Comparison of ENCODE assay signal across 12 cellular contexts in genomic region chr10:112959207-112959838, GRCh38. TPM values are rescaled to one million over a fixed set of nuclear protein-coding genes. Genes with fewer than 3 reads are reported as not detected.
A peak's percentile ranks its signal among the peaks of the same experiment; 100 is the strongest.
DNase-seq lines count a peak whose midpoint lies in the region; ATAC-seq and TF ChIP-seq lines count a peak whose summit lies in the region.
"Had no signal": no experiment of that assay in that cellular context is flagged by ENCODE, and none has a peak within 500 bp of the region (broad histone marks: within the 10 kb centered on the region; RNA-seq: fewer than 3 reads in every experiment).

No MANE protein-coding gene starts in this region.

- peak overlapping the region; percentile 93 for H3K27ac Mint-ChIP-seq in GM23338
- H3K27ac Mint-ChIP-seq in naive thymus-derived CD4-positive, alpha-beta T cell = no peak overlapping the region
- H3K27ac Mint-ChIP-seq: memory B cell had no signal

- H3K4me3 ChIP-seq in GM23338 (peak overlapping the region; percentile 83), SJCRH30 (no peak overlapping the region), BE2C (ENCODE audit: low read depth, low read length) (no peak overlapping the region)
- H3K4me3 ChIP-seq in naive thymus-derived CD4-positive, alpha-beta T cell (ENCODE audit: low read length) = no peak overlapping the region

- H3K27ac ChIP-seq in GM23338 (ENCODE audit: low read depth) = peak overlapping the region; percentile 98
- H3K27ac ChIP-seq in SJCRH30 = peak overlapping the region; percentile 32
- no peak overlapping the region for H3K27ac ChIP-seq in naive thymus-derived CD4-positive, alpha-beta T cell (ENCODE audit: low read depth, low read length)

- H3K36me3 ChIP-seq in GM23338 (ENCODE audit: insufficient read depth) (peaks cover 4% of the 10 kb centered on the region; the same call in 1 of the 2 replicates), SJCRH30 (peaks cover 8% of the 10 kb centered on the region), BE2C (peaks cover 4% of the 10 kb centered on the region)
- H3K36me3 ChIP-seq in naive thymus-derived CD4-positive, alpha-beta T cell (ENCODE audit: control insufficient read depth in 2 of 3, insufficient read depth in 3 of 3, low read length in 3 of 3) = no peaks in the 10 kb centered on the region

- H2AFZ ChIP-seq in GM23338 = no peak overlapping the region

- H3K27me3 Mint-ChIP-seq in GM23338 (ENCODE audit: insufficient read depth, low read depth, poor library complexity) = peaks cover 14% of the 10 kb centered on the region
- H3K27me3 Mint-ChIP-seq in naive thymus-derived CD4-positive, alpha-beta T cell = peaks cover 21 to 78% (median 39%) of the 10 kb centered on the region in 5 donors

- peaks cover 46% of the 10 kb centered on the region for H3K36me3 Mint-ChIP-seq in GM23338 (ENCODE audit: low read depth)
- H3K36me3 Mint-ChIP-seq in naive thymus-derived CD4-positive, alpha-beta T cell = peaks cover 0 to 5% (median 0%) of the 10 kb centered on the region in 5 donors

- no peaks in the 10 kb centered on the region for H3K9me3 Mint-ChIP-seq in GM23338
- peaks cover 0 to 4% (median 0%) of the 10 kb centered on the region in 11 donors for H3K9me3 Mint-ChIP-seq in naive thymus-derived CD4-positive, alpha-beta T cell

- H3K4me3 Mint-ChIP-seq in GM23338 = peak overlapping the region; percentile 99
- H3K4me3 Mint-ChIP-seq in naive thymus-derived CD4-positive, alpha-beta T cell = no peak overlapping the region
- H3K4me3 Mint-ChIP-seq: memory B cell had no signal

- H3F3A ChIP-seq in GM23338 (replicated peaks; ENCODE audit: low read depth) = peaks cover 13% of the 10 kb centered on the region; the same call in 1 of the 2 replicates

- H3K27me3 ChIP-seq in GM23338 (ENCODE audit: insufficient read depth) (no peaks in the 10 kb centered on the region), SJCRH30 (no peaks in the 10 kb centered on the region), BE2C (no peaks in the 10 kb centered on the region)
- no peaks in the 10 kb centered on the region for H3K27me3 ChIP-seq in naive thymus-derived CD4-positive, alpha-beta T cell (ENCODE audit: control insufficient read depth in 2 of 2, insufficient read depth in 2 of 2, low read length in 2 of 2)

- H3K4me1 Mint-ChIP-seq in GM23338 = peaks cover 85% of the 10 kb centered on the region
- peaks cover 0 to 19% (median 13%) of the 10 kb centered on the region in 7 donors for H3K4me1 Mint-ChIP-seq in naive thymus-derived CD4-positive, alpha-beta T cell

- H3K9me2 ChIP-seq in GM23338 (ENCODE audit: insufficient read depth) = no peaks in the 10 kb centered on the region

- CTCF ChIA-PET in naive thymus-derived CD4-positive, alpha-beta T cell (lab: Charles Lee) = no interaction called here

- DNase-seq in GM23338 (ENCODE audit: low spot score) (no peak), SJCRH30 (peak in 1 of 2 experiments; percentile 59), fibroblast of peridontal ligament (ENCODE audit: extremely low read depth) (peak; percentile 70), renal cortical epithelial cell (ENCODE audit: low read depth) (peak; percentile 82), NCI-H2171 treated with DMSO at 0.1 percent for 48 hours (lab: John Stamatoyannopoulos, UW) (no peak), hepatic stellate cell (ENCODE audit: low spot score) (no peak), BE2C (no peak)
- no peak for DNase-seq in naive thymus-derived CD4-positive, alpha-beta T cell
- DNase-seq: Kasumi-1, NCI-H446 treated with DMSO at 0.1 percent for 48 hours had no signal

- H3K4me1 ChIP-seq in GM23338 (ENCODE audit: insufficient read depth) (peaks cover 82% of the 10 kb centered on the region), SJCRH30 (peaks cover 79% of the 10 kb centered on the region), BE2C (peaks cover 24% of the 10 kb centered on the region)
- no peaks in the 10 kb centered on the region for H3K4me1 ChIP-seq in naive thymus-derived CD4-positive, alpha-beta T cell (ENCODE audit: control insufficient read depth in 2 of 2, insufficient read depth in 2 of 2, low read length in 2 of 2)

- H3K9me3 ChIP-seq in SJCRH30 (replicated peaks) = no peaks in the 10 kb centered on the region
- H3K9me3 ChIP-seq in naive thymus-derived CD4-positive, alpha-beta T cell (ENCODE audit: control insufficient read depth in 2 of 3, low read length in 3 of 3) = no peaks in the 10 kb centered on the region
- H3K9me3 ChIP-seq in BE2C = no peaks in the 10 kb centered on the region

- ATAC-seq in GM23338 = no peak
- ATAC-seq in naive thymus-derived CD4-positive, alpha-beta T cell = no peak
- ATAC-seq: esophagus mucosa had no signal

- peaks cover 14% of the 10 kb centered on the region; the same call in 1 of the 2 replicates for H4K20me1 ChIP-seq in GM23338 (replicated peaks; ENCODE audit: insufficient read depth)

- peaks cover 89% of the 10 kb centered on the region for H3K79me2 ChIP-seq in GM23338 (replicated peaks; ENCODE audit: insufficient read depth)

- POLR2A ChIA-PET in naive thymus-derived CD4-positive, alpha-beta T cell (lab: Charles Lee) = no interaction called here

- peak overlapping the region; percentile 95 for H3K4me2 ChIP-seq in GM23338

- intact Hi-C loops in naive thymus-derived CD4-positive, alpha-beta T cell (cut with micrococcal nuclease) = loop anchor here in 1 of 2 donors (10.0 kb wide), 2 partner anchors 425 to 575 kb away; no protein-coding TSS in a partner anchor

- TF ChIP-seq CTCF in GM23338 (conservative IDR thresholded peaks at IDR 0.05; ENCODE audit: low read depth in 2 of 2) (no peak), BE2C (IDR thresholded peaks at IDR 0.05; ENCODE audit: low read depth, low read length) (no peak)

TF ChIP-seq in GM23338, 12 proteins besides CTCF, POLR2A, EP300 and RAD21 (continues in another document):
- TF ChIP-seq STAT1 (IDR thresholded peaks at IDR 0.05; ENCODE audit: unreplicated experiment) (no peak), ZNF462 (CRISPR knock-in tag; IDR thresholded peaks at IDR 0.05) (no peak)

RNA-seq across cellular contexts. Expression of gene TCF7L2, which starts 9.3 kb away (rescaled TPM):
- 27.0 and 32.2 TPM in 2 replicates for total RNA-seq in GM23338 (2014; rRNA removed; shearing (Covaris generic))
- polyA plus RNA-seq in GM23338 (2016; fragmentation: Nextera tagmentation; extraction: Ambion mirVana) = 80.8 and 89.7 TPM in 2 replicates
- total RNA-seq in SJCRH30 (2014; rRNA removed; shearing (Covaris generic)) = 19.4 and 22.1 TPM in 2 replicates
- 1.6 and 5.2 TPM in 2 replicates for total RNA-seq in renal cortical epithelial cell
- total RNA-seq in naive thymus-derived CD4-positive, alpha-beta T cell = 10 to 100 TPM in 1 of 5 experiments, 1 to 10 TPM in 3, under 1 TPM in 1; 0.39 to 31.4 (median 3.5) TPM
- 1 to 10 TPM; 1.7 to 3.1 TPM for polyA plus RNA-seq in naive thymus-derived CD4-positive, alpha-beta T cell
- polyA plus RNA-seq in BE2C (2012; ENCODE audit: insufficient read depth, insufficient read length, low read depth) = 41.5 TPM

Comparison
In these comparisons a context has a peak if more than half of its experiments do, and no peak if none do; other contexts are left out.
1. DNase-seq: peak in fibroblast of peridontal ligament (single experiment) and renal cortical epithelial cell (single experiment); none in GM23338 (single experiment), naive thymus-derived CD4-positive, alpha-beta T cell (0 of 9), NCI-H2171 treated with DMSO at 0.1 percent for 48 hours (single experiment), hepatic stellate cell (single experiment) and BE2C (single experiment).